1 cellular context compared by ENCODE assay signal in the genomic region with DNA sequence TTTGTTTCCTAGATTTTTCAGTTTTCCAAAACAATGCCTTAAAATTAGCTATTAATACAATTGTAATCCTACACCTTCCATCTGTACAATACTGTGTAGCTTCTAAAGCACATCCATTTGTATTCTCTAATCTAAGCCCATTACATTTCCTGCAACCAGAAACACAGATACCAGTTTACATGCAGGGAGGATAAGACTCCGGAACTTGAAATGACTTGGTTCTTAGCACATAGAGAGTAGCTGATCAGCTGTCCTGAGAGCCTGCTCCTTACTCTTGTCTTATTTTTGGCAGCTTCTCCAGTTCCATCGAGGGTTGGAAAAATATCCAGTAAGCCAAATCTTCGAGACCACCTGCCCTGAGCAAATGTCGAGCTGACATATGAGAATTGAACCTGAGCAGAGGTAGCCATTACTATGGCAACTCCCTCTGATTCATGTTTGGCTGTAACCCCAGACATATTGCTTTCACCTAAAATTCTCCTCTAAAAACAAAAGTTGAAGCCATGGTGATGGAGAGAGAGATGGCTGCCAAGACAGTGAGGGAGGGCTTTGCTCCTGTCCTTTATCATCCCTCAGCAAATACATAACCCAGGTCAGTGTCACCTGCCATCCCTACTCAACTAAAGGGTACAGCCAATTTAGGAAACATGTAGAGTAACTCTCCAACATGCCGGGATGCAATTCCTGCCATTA.
TF ChIP-seq lines count a peak whose summit lies in the region.

No MANE protein-coding gene starts in this region.

TF ChIP-seq in SK-N-SH treated with all-trans-retinoic acid at 6 μM for 48 hours, 23 proteins besides CTCF, POLR2A, EP300 and RAD21 (continued from another document):
- TF ChIP-seq, protein P1, sequence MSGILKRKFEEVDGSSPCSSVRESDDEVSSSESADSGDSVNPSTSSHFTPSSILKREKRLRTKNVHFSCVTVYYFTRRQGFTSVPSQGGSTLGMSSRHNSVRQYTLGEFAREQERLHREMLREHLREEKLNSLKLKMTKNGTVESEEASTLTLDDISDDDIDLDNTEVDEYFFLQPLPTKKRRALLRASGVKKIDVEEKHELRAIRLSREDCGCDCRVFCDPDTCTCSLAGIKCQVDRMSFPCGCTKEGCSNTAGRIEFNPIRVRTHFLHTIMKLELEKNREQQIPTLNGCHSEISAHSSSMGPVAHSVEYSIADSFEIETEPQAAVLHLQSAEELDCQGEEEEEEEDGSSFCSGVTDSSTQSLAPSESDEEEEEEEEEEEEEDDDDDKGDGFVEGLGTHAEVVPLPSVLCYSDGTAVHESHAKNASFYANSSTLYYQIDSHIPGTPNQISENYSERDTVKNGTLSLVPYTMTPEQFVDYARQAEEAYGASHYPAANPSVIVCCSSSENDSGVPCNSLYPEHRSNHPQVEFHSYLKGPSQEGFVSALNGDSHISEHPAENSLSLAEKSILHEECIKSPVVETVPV (CRISPR knock-in tag; IDR thresholded peaks at IDR 0.05), result no peak
- no peak for TF ChIP-seq PPARA (CRISPR knock-in tag; IDR thresholded peaks at IDR 0.05; ENCODE audit: borderline replicate concordance)
- TF ChIP-seq BACH2 (CRISPR knock-in tag; IDR thresholded peaks at IDR 0.05; ENCODE audit: borderline replicate concordance), result no peak
- TF ChIP-seq ESRRG (CRISPR knock-in tag; IDR thresholded peaks at IDR 0.05), result no peak
- TF ChIP-seq GLIS3 (CRISPR knock-in tag; IDR thresholded peaks at IDR 0.05), result no peak
- no peak for TF ChIP-seq ZNF565 (CRISPR knock-in tag; conservative IDR thresholded peaks at IDR 0.05; ENCODE audit: low read depth)
- no peak for TF ChIP-seq ISL1 (CRISPR knock-in tag; IDR thresholded peaks at IDR 0.05)
- no peak for TF ChIP-seq RARB (CRISPR knock-in tag; IDR thresholded peaks at IDR 0.05)
- TF ChIP-seq CREB5 (CRISPR knock-in tag; IDR thresholded peaks at IDR 0.05; ENCODE audit: low read depth), result no peak
- TF ChIP-seq, protein P2, sequence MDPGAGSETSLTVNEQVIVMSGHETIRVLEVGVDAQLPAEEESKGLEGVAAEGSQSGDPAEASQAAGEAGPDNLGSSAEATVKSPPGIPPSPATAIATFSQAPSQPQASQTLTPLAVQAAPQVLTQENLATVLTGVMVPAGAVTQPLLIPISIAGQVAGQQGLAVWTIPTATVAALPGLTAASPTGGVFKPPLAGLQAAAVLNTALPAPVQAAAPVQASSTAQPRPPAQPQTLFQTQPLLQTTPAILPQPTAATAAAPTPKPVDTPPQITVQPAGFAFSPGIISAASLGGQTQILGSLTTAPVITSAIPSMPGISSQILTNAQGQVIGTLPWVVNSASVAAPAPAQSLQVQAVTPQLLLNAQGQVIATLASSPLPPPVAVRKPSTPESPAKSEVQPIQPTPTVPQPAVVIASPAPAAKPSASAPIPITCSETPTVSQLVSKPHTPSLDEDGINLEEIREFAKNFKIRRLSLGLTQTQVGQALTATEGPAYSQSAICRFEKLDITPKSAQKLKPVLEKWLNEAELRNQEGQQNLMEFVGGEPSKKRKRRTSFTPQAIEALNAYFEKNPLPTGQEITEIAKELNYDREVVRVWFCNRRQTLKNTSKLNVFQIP (CRISPR knock-in tag; IDR thresholded peaks at IDR 0.05; ENCODE audit: borderline replicate concordance, low read depth), result no peak
- no peak for TF ChIP-seq ZFP3 (CRISPR knock-in tag; IDR thresholded peaks at IDR 0.05)
- TF ChIP-seq OSR1 (CRISPR knock-in tag; IDR thresholded peaks at IDR 0.05), result no peak
- TF ChIP-seq ZFP30 (CRISPR knock-in tag; IDR thresholded peaks at IDR 0.05), result no peak
- TF ChIP-seq, protein P3, sequence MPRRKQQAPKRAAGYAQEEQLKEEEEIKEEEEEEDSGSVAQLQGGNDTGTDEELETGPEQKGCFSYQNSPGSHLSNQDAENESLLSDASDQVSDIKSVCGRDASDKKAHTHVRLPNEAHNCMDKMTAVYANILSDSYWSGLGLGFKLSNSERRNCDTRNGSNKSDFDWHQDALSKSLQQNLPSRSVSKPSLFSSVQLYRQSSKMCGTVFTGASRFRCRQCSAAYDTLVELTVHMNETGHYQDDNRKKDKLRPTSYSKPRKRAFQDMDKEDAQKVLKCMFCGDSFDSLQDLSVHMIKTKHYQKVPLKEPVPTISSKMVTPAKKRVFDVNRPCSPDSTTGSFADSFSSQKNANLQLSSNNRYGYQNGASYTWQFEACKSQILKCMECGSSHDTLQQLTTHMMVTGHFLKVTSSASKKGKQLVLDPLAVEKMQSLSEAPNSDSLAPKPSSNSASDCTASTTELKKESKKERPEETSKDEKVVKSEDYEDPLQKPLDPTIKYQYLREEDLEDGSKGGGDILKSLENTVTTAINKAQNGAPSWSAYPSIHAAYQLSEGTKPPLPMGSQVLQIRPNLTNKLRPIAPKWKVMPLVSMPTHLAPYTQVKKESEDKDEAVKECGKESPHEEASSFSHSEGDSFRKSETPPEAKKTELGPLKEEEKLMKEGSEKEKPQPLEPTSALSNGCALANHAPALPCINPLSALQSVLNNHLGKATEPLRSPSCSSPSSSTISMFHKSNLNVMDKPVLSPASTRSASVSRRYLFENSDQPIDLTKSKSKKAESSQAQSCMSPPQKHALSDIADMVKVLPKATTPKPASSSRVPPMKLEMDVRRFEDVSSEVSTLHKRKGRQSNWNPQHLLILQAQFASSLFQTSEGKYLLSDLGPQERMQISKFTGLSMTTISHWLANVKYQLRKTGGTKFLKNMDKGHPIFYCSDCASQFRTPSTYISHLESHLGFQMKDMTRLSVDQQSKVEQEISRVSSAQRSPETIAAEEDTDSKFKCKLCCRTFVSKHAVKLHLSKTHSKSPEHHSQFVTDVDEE (CRISPR knock-in tag; IDR thresholded peaks at IDR 0.05), result no peak
- no peak for TF ChIP-seq TCF4 (CRISPR knock-in tag; IDR thresholded peaks at IDR 0.05; ENCODE audit: borderline replicate concordance)
- TF ChIP-seq TOX (CRISPR knock-in tag; IDR thresholded peaks at IDR 0.05; ENCODE audit: borderline replicate concordance), result no peak
- TF ChIP-seq ARNTL (CRISPR knock-in tag; IDR thresholded peaks at IDR 0.05; ENCODE audit: borderline replicate concordance, low read depth), result no peak
TF ChIP-seq in SK-N-SH treated with all-trans-retinoic acid at 6 μM for 48 hours: peak in this region for 0.
